15 cellular contexts compared by ENCODE assay signal in the genomic region with DNA sequence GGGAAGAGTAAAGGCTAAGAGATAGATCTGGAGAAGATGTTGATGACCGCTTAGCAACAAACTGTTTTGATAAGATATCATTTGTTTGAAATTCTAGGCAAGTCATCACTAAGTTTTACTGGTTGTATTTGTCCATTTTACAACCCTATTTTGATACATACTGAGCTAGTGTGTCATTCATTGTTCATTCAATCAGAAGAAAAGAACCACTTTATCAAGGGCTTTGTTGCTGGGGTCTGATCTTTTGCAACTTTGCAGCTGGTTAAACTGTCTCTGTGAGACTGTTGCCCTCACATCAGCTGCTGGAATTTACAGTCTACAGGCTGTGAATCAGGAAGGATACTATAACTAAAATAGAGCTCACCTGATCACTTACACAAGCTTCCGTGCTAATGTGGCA.
"Had no signal": no experiment of that assay in that cellular context is flagged by ENCODE, and none has a peak within 500 bp of the region (broad histone marks: within the 10 kb centered on the region; RNA-seq: fewer than 3 reads in every experiment).

No MANE protein-coding gene starts in this region.

- H3K27ac ChIP-seq: adrenal gland, neutrophil, WERI-Rb-1 had no signal

- H3K27me3 ChIP-seq: adrenal gland, neutrophil had no signal

- H3K4me1 ChIP-seq: adrenal gland had no signal

- H3K36me3 ChIP-seq: adrenal gland, neutrophil, WERI-Rb-1 had no signal

- DNase-seq: activated CD4-positive, alpha-beta T cell treated with anti-CD3 and anti-CD28 coated beads for 1 hour; activated CD4-positive, alpha-beta T cell treated with anti-CD3 and anti-CD28 coated beads, Interleukin-2, amount 50 U/mL, for 4 hours; activated gamma-delta T cell treated with Interleukin-2 at 50 U/mL for 16 hours; adrenal gland; endodermal cell; left cardiac atrium; mesendoderm; naive thymus-derived CD4-positive, alpha-beta T cell; stimulated activated CD4-positive, alpha-beta T cell treated with anti-CD3 and anti-CD28 coated beads, Interleukin-12 subunit alpha, Interleukin-12 subunit beta, amount 100 ng/mL, for 4 hours; stimulated activated CD4-positive, alpha-beta T cell treated with anti-CD3 and anti-CD28 coated beads, Interleukin-1b, Interleukin-23, amount 100 ng/mL, for 48 hours; stimulated activated CD8-positive, alpha-beta memory T cell treated with anti-CD3 and anti-CD28 coated beads, Interleukin-4, amount 100 ng/mL, for 48 hours; stimulated activated naive CD4-positive, alpha-beta T cell; WERI-Rb-1 had no signal

- ATAC-seq: activated naive CD4-positive, alpha-beta T cell treated with anti-CD3 and anti-CD28 coated beads, Interleukin-2, amount 50 U/mL, for 72 hours; left cardiac atrium; naive thymus-derived CD4-positive, alpha-beta T cell had no signal

- H3K9me3 ChIP-seq: neutrophil had no signal

- H3K4me3 ChIP-seq: adrenal gland had no signal
